Comparison of ENCODE assay signal across 21 cellular contexts in genomic region chr6:125231574-125232343, GRCh38.
"Had no signal": no experiment of that assay in that cellular context is flagged by ENCODE, and none has a peak within 500 bp of the region (broad histone marks: within the 10 kb centered on the region; RNA-seq: fewer than 3 reads in every experiment).

No MANE protein-coding gene starts in this region.

- H3K36me3 ChIP-seq: left lung, neural progenitor cell, right atrium auricular region, suprapubic skin had no signal

- H3K4me2 ChIP-seq: neural progenitor cell had no signal

- H3K9me3 ChIP-seq: body of pancreas, left lung, right atrium auricular region, suprapubic skin had no signal

- H3K4me3 ChIP-seq: body of pancreas, dorsolateral prefrontal cortex, left lung, neural progenitor cell, right atrium auricular region, suprapubic skin had no signal

- DNase-seq: activated CD4-positive, alpha-beta T cell treated with anti-CD3 and anti-CD28 coated beads for 36 hours; activated CD4-positive, alpha-beta T cell treated with anti-CD3 and anti-CD28 coated beads, Interleukin-2, amount 50 U/mL, for 48 hours; activated gamma-delta T cell treated with Interleukin-2 at 50 U/mL for 16 hours; activated T-cell treated with anti-CD3 and anti-CD28 coated beads for 4 hours; body of pancreas; central memory CD4-positive, alpha-beta T cell; dorsolateral prefrontal cortex; foreskin fibroblast; glutamatergic neuron; hypothalamus; left lung; naive B cell; small intestine; stimulated activated CD4-positive, alpha-beta T cell treated with anti-CD3 and anti-CD28 coated beads, Interleukin-15, amount 100 ng/mL, for 24 hours; stimulated activated CD4-positive, alpha-beta T cell treated with anti-CD3 and anti-CD28 coated beads, Interleukin-2, amount 100 ng/mL, for 48 hours; stimulated activated naive CD8-positive, alpha-beta T cell treated with anti-CD3 and anti-CD28 coated beads, Interleukin-15, amount 100 ng/mL, for 72 hours had no signal

- ATAC-seq: activated CD4-positive, alpha-beta T cell treated with anti-CD3 and anti-CD28 coated beads for 36 hours; body of pancreas; stimulated activated naive CD8-positive, alpha-beta T cell treated with anti-CD3 and anti-CD28 coated beads, Interleukin-15, amount 100 ng/mL, for 72 hours had no signal

- H3K27ac ChIP-seq: body of pancreas, dorsolateral prefrontal cortex, left lung, neural progenitor cell, right atrium auricular region, suprapubic skin had no signal

- H3K9ac ChIP-seq: neural progenitor cell had no signal

- H2AFZ ChIP-seq: neural progenitor cell had no signal

- H3K4me1 ChIP-seq: left lung, neural progenitor cell had no signal

- H3K27me3 ChIP-seq: body of pancreas, dorsolateral prefrontal cortex, left lung, neural progenitor cell, right atrium auricular region, suprapubic skin had no signal

- FAIRE-seq: colon, small intestine, TTC549 had no signal
